Comparison of ENCODE assay signal across 37 cellular contexts in the genomic region with DNA sequence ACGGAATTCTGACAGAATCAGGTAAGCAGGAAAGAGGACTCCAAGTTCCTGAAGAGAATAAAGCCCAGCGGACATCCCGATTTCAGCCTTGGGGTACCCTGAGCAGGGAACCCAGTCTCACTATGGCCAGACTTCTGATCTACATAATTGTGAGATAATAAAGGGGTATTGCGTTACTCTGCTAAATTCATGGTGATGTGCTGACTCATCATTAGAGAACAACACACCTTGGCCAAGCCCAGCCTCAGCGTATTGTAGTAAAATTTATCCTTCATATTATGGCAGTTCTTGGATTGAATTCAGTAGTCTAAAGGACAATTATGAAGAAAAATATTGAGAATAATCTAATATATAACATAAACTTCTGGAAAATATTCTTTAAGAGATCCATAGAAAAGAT.
"Had no signal": no experiment of that assay in that cellular context is flagged by ENCODE, and none has a peak within 500 bp of the region (broad histone marks: within the 10 kb centered on the region; RNA-seq: fewer than 3 reads in every experiment).

No MANE protein-coding gene starts in this region.

- H3K27ac Mint-ChIP-seq: activated B cell treated with CpG ODN at 0.5 μM for 24 hours; activated CD4-positive, alpha-beta memory T cell treated with anti-CD3 and anti-CD28 coated beads, Interleukin-2, amount 10 ng/mL, durations not matched to agents 7 days and 5 days; activated CD4-positive, alpha-beta T cell treated with anti-CD3 and anti-CD28 coated beads, Interleukin-2, amount 10 ng/mL, durations not matched to agents 7 days and 5 days; activated CD8-positive, alpha-beta memory T cell treated with anti-CD3 and anti-CD28 coated beads, Interleukin-2, amount 10 ng/mL, durations not matched to agents 7 days and 5 days; activated CD8-positive, alpha-beta T cell treated with anti-CD3 and anti-CD28 coated beads, Interleukin-2, amount 10 ng/mL, durations not matched to agents 7 days and 5 days; activated naive CD4-positive, alpha-beta T cell treated with anti-CD3 and anti-CD28 coated beads for 36 hours; activated naive CD4-positive, alpha-beta T cell treated with anti-CD3 and anti-CD28 coated beads, Interleukin-2, amount 50 U/mL, for 72 hours; activated naive CD8-positive, alpha-beta T cell treated with anti-CD3 and anti-CD28 coated beads for 36 hours; activated T-cell treated with anti-CD3 and anti-CD28 coated beads, Interleukin-2, amount 50 U/mL, for 72 hours; activated T-helper 1 cell treated with anti-CD3 and anti-CD28 coated beads, Interleukin-12 subunit alpha, Interleukin-12 subunit beta, Interleukin-2, Interleukin-4 antibody, amounts not matched to agents 30 ng/mL and 10 ng/mL and 1 ng/mL, durations not matched to agents 14 hours and 24 hours and 36 hours; activated T-helper 17 cell treated with anti-CD3 and anti-CD28 coated beads, Interleukin-2, amount 50 U/mL, for 72 hours; T-helper 1 cell treated with Interleukin-12 subunit alpha and Interleukin-12 subunit beta and Interleukin-4 antibody, amounts not matched to agents 30 μg/mL and 1 μg/mL, for 36 hours; T-helper 2 cell treated with Interferon-gamma antibody and Interleukin-4, amounts not matched to agents 5 μg/mL and 100 μg/mL, for 36 hours had no signal

- H3K4me3 ChIP-seq: adrenal gland, body of pancreas, breast epithelium had no signal

- DNase-seq: activated B cell treated with CpG ODN at 0.5 μM for 24 hours; activated CD4-positive, alpha-beta memory T cell treated with anti-CD3 and anti-CD28 coated beads, Interleukin-2, amount 10 ng/mL, durations not matched to agents 7 days and 5 days; activated CD4-positive, alpha-beta T cell treated with anti-CD3 and anti-CD28 coated beads for 48 hours; activated CD4-positive, alpha-beta T cell treated with anti-CD3 and anti-CD28 coated beads, Interleukin-2, amount 10 ng/mL, durations not matched to agents 7 days and 5 days; activated CD4-positive, alpha-beta T cell treated with anti-CD3 and anti-CD28 coated beads, Interleukin-2, amount 50 U/mL, for 48 hours; activated CD4-positive, CD25-positive, alpha-beta regulatory T cell treated with anti-CD3 and anti-CD28 coated beads, Interleukin-2, amount 50 U/mL, for 72 hours; activated CD8-positive, alpha-beta memory T cell treated with anti-CD3 and anti-CD28 coated beads for 24 hours; activated CD8-positive, alpha-beta memory T cell treated with anti-CD3 and anti-CD28 coated beads, Interleukin-2, amount 10 ng/mL, durations not matched to agents 7 days and 5 days; activated CD8-positive, alpha-beta T cell treated with anti-CD3 and anti-CD28 coated beads, Interleukin-2, amount 10 ng/mL, durations not matched to agents 7 days and 5 days; activated effector memory CD4-positive, alpha-beta T cell treated with anti-CD3 and anti-CD28 coated beads, Interleukin-2, amount 50 U/mL, for 16 hours; activated gamma-delta T cell treated with Interleukin-2 at 50 U/mL for 16 hours; activated naive CD4-positive, alpha-beta T cell; activated naive CD4-positive, alpha-beta T cell treated with anti-CD3 and anti-CD28 coated beads for 36 hours; activated naive CD4-positive, alpha-beta T cell treated with anti-CD3 and anti-CD28 coated beads, Interleukin-2, amount 50 U/mL, for 16 hours; activated naive CD8-positive, alpha-beta T cell treated with anti-CD3 and anti-CD28 coated beads for 36 hours; activated T-cell treated with anti-CD3 and anti-CD28 coated beads for 4 hours; activated T-cell treated with anti-CD3 and anti-CD28 coated beads, Interleukin-2, amount 50 U/mL, for 1 hour; activated T-cell treated with anti-CD3 and anti-CD28 coated beads, Interleukin-2, amount 50 U/mL, for 4 hours; activated T-cell treated with anti-CD3 and anti-CD28 coated beads, Interleukin-2, amount 50 U/mL, for 72 hours; adrenal gland; amniotic stem cell; aorta; body of pancreas; brain microvascular endothelial cell; central memory CD4-positive, alpha-beta T cell; T-helper 1 cell; T-helper 2 cell; T-helper 9 cell had no signal

- H3K27ac ChIP-seq: adrenal gland, body of pancreas, brain microvascular endothelial cell, breast epithelium, VCaP had no signal

- H3K36me3 ChIP-seq: adrenal gland, brain microvascular endothelial cell, breast epithelium had no signal

- FAIRE-seq: astrocyte, TTC549 had no signal

- H3K9me3 ChIP-seq: adrenal gland, body of pancreas, breast epithelium had no signal

- H3K4me3 Mint-ChIP-seq: activated B cell treated with CpG ODN at 0.5 μM for 24 hours; activated CD4-positive, alpha-beta memory T cell treated with anti-CD3 and anti-CD28 coated beads, Interleukin-2, amount 10 ng/mL, durations not matched to agents 7 days and 5 days; activated CD4-positive, alpha-beta T cell treated with anti-CD3 and anti-CD28 coated beads, Interleukin-2, amount 10 ng/mL, durations not matched to agents 7 days and 5 days; activated CD8-positive, alpha-beta memory T cell treated with anti-CD3 and anti-CD28 coated beads, Interleukin-2, amount 10 ng/mL, durations not matched to agents 7 days and 5 days; activated CD8-positive, alpha-beta T cell treated with anti-CD3 and anti-CD28 coated beads, Interleukin-2, amount 10 ng/mL, durations not matched to agents 7 days and 5 days; activated naive CD4-positive, alpha-beta T cell treated with anti-CD3 and anti-CD28 coated beads for 36 hours; activated naive CD8-positive, alpha-beta T cell treated with anti-CD3 and anti-CD28 coated beads for 36 hours; activated T-cell treated with anti-CD3 and anti-CD28 coated beads, Interleukin-2, amount 50 U/mL, for 4 hours; activated T-cell treated with anti-CD3 and anti-CD28 coated beads, Interleukin-2, amount 50 U/mL, for 72 hours; activated T-helper 1 cell treated with anti-CD3 and anti-CD28 coated beads, Interleukin-12 subunit alpha, Interleukin-12 subunit beta, Interleukin-2, Interleukin-4 antibody, amounts not matched to agents 30 ng/mL and 10 ng/mL and 1 ng/mL, durations not matched to agents 14 hours and 24 hours and 36 hours; activated T-helper 17 cell treated with anti-CD3 and anti-CD28 coated beads, Interleukin-2, amount 50 U/mL, for 72 hours; T-helper 1 cell treated with Interleukin-12 subunit alpha and Interleukin-12 subunit beta and Interleukin-4 antibody, amounts not matched to agents 30 μg/mL and 1 μg/mL, for 36 hours; T-helper 2 cell treated with Interferon-gamma antibody and Interleukin-4, amounts not matched to agents 5 μg/mL and 100 μg/mL, for 36 hours had no signal

- ATAC-seq: activated CD8-positive, alpha-beta memory T cell treated with anti-CD3 and anti-CD28 coated beads, Interleukin-2, amount 10 ng/mL, durations not matched to agents 7 days and 5 days; activated CD8-positive, alpha-beta T cell treated with anti-CD3 and anti-CD28 coated beads, Interleukin-2, amount 10 ng/mL, durations not matched to agents 7 days and 5 days; activated naive CD4-positive, alpha-beta T cell treated with anti-CD3 and anti-CD28 coated beads, Interleukin-2, amount 50 U/mL, for 72 hours; activated T-cell treated with anti-CD3 and anti-CD28 coated beads, Interleukin-2, amount 50 U/mL, for 4 hours; activated T-cell treated with anti-CD3 and anti-CD28 coated beads, Interleukin-2, amount 50 U/mL, for 72 hours; activated T-helper 17 cell treated with anti-CD3 and anti-CD28 coated beads, Interleukin-2, amount 50 U/mL, for 72 hours; body of pancreas had no signal

- H3K4me1 ChIP-seq: adrenal gland, body of pancreas, breast epithelium had no signal

- H3K9me3 Mint-ChIP-seq: activated B cell treated with CpG ODN at 0.5 μM for 24 hours; activated CD4-positive, alpha-beta memory T cell treated with anti-CD3 and anti-CD28 coated beads, Interleukin-2, amount 10 ng/mL, durations not matched to agents 7 days and 5 days; activated CD4-positive, alpha-beta T cell treated with anti-CD3 and anti-CD28 coated beads, Interleukin-2, amount 10 ng/mL, durations not matched to agents 7 days and 5 days; activated naive CD4-positive, alpha-beta T cell treated with anti-CD3 and anti-CD28 coated beads for 36 hours; activated naive CD8-positive, alpha-beta T cell treated with anti-CD3 and anti-CD28 coated beads for 36 hours; activated T-helper 1 cell treated with anti-CD3 and anti-CD28 coated beads, Interleukin-12 subunit alpha, Interleukin-12 subunit beta, Interleukin-2, Interleukin-4 antibody, amounts not matched to agents 30 ng/mL and 10 ng/mL and 1 ng/mL, durations not matched to agents 14 hours and 24 hours and 36 hours; T-helper 1 cell treated with Interleukin-12 subunit alpha and Interleukin-12 subunit beta and Interleukin-4 antibody, amounts not matched to agents 30 μg/mL and 1 μg/mL, for 36 hours; T-helper 2 cell treated with Interferon-gamma antibody and Interleukin-4, amounts not matched to agents 5 μg/mL and 100 μg/mL, for 36 hours had no signal

- H3K27me3 Mint-ChIP-seq: activated B cell treated with CpG ODN at 0.5 μM for 24 hours; activated CD4-positive, alpha-beta memory T cell treated with anti-CD3 and anti-CD28 coated beads, Interleukin-2, amount 10 ng/mL, durations not matched to agents 7 days and 5 days; activated CD8-positive, alpha-beta memory T cell treated with anti-CD3 and anti-CD28 coated beads, Interleukin-2, amount 10 ng/mL, durations not matched to agents 7 days and 5 days; activated naive CD8-positive, alpha-beta T cell treated with anti-CD3 and anti-CD28 coated beads for 36 hours had no signal

- H3K27me3 ChIP-seq: adrenal gland, body of pancreas, brain microvascular endothelial cell, breast epithelium had no signal

- H3K36me3 Mint-ChIP-seq: activated CD8-positive, alpha-beta memory T cell treated with anti-CD3 and anti-CD28 coated beads, Interleukin-2, amount 10 ng/mL, durations not matched to agents 7 days and 5 days; activated naive CD4-positive, alpha-beta T cell treated with anti-CD3 and anti-CD28 coated beads, Interleukin-2, amount 50 U/mL, for 72 hours; activated naive CD8-positive, alpha-beta T cell treated with anti-CD3 and anti-CD28 coated beads for 36 hours had no signal

- H3K4me1 Mint-ChIP-seq: activated B cell treated with CpG ODN at 0.5 μM for 24 hours; activated CD4-positive, alpha-beta memory T cell treated with anti-CD3 and anti-CD28 coated beads, Interleukin-2, amount 10 ng/mL, durations not matched to agents 7 days and 5 days; activated CD4-positive, alpha-beta T cell treated with anti-CD3 and anti-CD28 coated beads, Interleukin-2, amount 10 ng/mL, durations not matched to agents 7 days and 5 days; activated CD8-positive, alpha-beta memory T cell treated with anti-CD3 and anti-CD28 coated beads, Interleukin-2, amount 10 ng/mL, durations not matched to agents 7 days and 5 days; activated naive CD8-positive, alpha-beta T cell treated with anti-CD3 and anti-CD28 coated beads for 36 hours; activated T-helper 17 cell treated with anti-CD3 and anti-CD28 coated beads, Interleukin-2, amount 50 U/mL, for 72 hours had no signal
